ENCODE assay signal across 12 cellular contexts in the genomic region with DNA sequence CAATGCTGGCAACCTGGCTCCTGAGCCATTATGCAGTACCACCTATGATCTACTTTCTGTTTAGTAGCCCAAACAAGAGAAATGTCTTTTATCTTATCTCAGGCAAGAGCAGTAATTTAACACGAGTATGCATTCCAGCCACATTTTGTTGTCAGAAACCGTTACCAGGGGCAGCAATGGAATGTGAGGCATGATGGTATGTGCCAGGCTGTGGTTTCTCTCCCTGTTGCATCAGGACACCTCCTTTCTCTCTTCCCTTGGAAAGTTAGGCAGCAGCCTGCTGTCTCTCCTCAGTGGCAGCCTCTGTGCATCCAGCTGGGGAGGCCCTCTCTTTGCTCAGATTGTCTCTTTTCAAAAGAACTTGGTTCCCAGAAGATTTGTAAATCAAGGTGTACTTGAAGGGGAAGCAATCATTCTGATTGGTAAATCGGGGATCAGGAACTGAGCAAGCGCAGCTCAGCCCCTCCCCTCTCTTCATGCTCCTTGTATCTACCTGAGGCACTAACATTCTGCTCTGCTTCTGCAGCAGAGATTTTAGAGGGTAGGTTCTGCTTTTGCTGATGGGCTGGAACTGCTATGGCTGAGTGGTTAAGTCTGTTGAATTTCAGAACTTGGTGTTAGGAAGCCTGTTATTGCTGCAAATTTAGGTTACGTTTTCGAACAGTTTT.
A peak's percentile ranks its signal among the peaks of the same experiment; 100 is the strongest.
DNase-seq lines count a peak whose midpoint lies in the region; FAIRE-seq and TF ChIP-seq lines count a peak whose summit lies in the region.
"Had no signal": no experiment of that assay in that cellular context is flagged by ENCODE, and none has a peak within 500 bp of the region (broad histone marks: within the 10 kb centered on the region; RNA-seq: fewer than 3 reads in every experiment).

No MANE protein-coding gene starts in this region.

- no peaks in the 10 kb centered on the region; the same call in 1 of the 2 replicates for H3K9me3 ChIP-seq in iPS DF 6.9 (ENCODE audit: control insufficient read depth, insufficient read depth, low read length)
- peaks cover 5 to 22% (median 12%) of the 10 kb centered on the region in 3 donors for H3K9me3 ChIP-seq in tibial artery

- FAIRE-seq in HTR-8/SVneo (lab: Jason Lieb, UNC) = peak; percentile 23

- no TSS peak for BruUV-seq in MCF 10A (replicated peaks; lab: Mats Ljungman, UMichigan)

- CTCF ChIA-PET in MCF 10A (lab: Yijun Ruan, JAX) = interaction anchor here (0.6 to 3.2 kb wide), 6 partner anchors 11 to 469 kb away, joined by 3 to 12 read pairs (median 4); no protein-coding TSS in a partner anchor

- H3K36me3 ChIP-seq in iPS DF 6.9 (ENCODE audit: control insufficient read depth, insufficient read depth, low read length) (no peaks in the 10 kb centered on the region), tibial artery (no peaks in the 10 kb centered on the region)

- no peaks in the 10 kb centered on the region for H3K36me3 Mint-ChIP-seq in MCF 10A (ENCODE audit: insufficient read depth, unreplicated experiment)
- H3K36me3 Mint-ChIP-seq: memory B cell had no signal

- H3K4me1 ChIP-seq in iPS DF 6.9 (ENCODE audit: control insufficient read depth, insufficient read depth, low read length) (no peaks in the 10 kb centered on the region), tibial artery (peaks cover 0 to 53% (median 35%) of the 10 kb centered on the region in 4 donors)

- no CpG with 5 or more reads among the region's 6 CpGs for WGBS in iPS DF 6.9 (ENCODE audit: insufficient coverage, insufficient read length)

- peak overlapping the region; percentile 45 for H3K4me3 Mint-ChIP-seq in MCF 10A (ENCODE audit: unreplicated experiment)
- H3K4me3 Mint-ChIP-seq: activated CD4-positive, alpha-beta T cell treated with anti-CD3 and anti-CD28 coated beads, Interleukin-2, amount 10 ng/mL, durations not matched to agents 24 days and 14 days; memory B cell had no signal

- POLR2A ChIA-PET in MCF 10A (lab: Yijun Ruan, JAX) = no interaction called here

- H3K27ac Mint-ChIP-seq in MCF 10A (ENCODE audit: low read depth, unreplicated experiment) = peak overlapping the region; percentile 90
- H3K27ac Mint-ChIP-seq: activated CD4-positive, alpha-beta T cell treated with anti-CD3 and anti-CD28 coated beads, Interleukin-2, amount 10 ng/mL, durations not matched to agents 24 days and 14 days; memory B cell had no signal

- TF ChIP-seq CTCF in MCF 10A (IDR thresholded peaks at IDR 0.05; ENCODE audit: unreplicated experiment) (no peak), tibial artery (IDR thresholded peaks at IDR 0.05) (no peak)

- H3K27me3 ChIP-seq in iPS DF 6.9 (ENCODE audit: control insufficient read depth, insufficient read depth, low read length) (no peaks in the 10 kb centered on the region), tibial artery (no peaks in the 10 kb centered on the region)

- peaks cover 31% of the 10 kb centered on the region for H3K4me1 Mint-ChIP-seq in MCF 10A (ENCODE audit: insufficient read depth, unreplicated experiment)
- H3K4me1 Mint-ChIP-seq: activated CD4-positive, alpha-beta T cell treated with anti-CD3 and anti-CD28 coated beads, Interleukin-2, amount 10 ng/mL, durations not matched to agents 24 days and 14 days; memory B cell had no signal

- DNase-seq in HTR-8/SVneo (ENCODE audit: insufficient read length, low spot score) (peak; percentile 68), MCF 10A (ENCODE audit: unreplicated experiment) (peak; percentile 68), iPS DF 6.9 (ENCODE audit: low read depth, low spot score) (peak; percentile 18), tibial artery (no peak), CD1c-positive myeloid dendritic cell (ENCODE audit: extremely low spot score) (no peak), DMS 273 (lab: John Stamatoyannopoulos, UW; ENCODE audit: unreplicated experiment) (no peak), NCI-H774 (lab: John Stamatoyannopoulos, UW) (no peak)
- DNase-seq in activated naive CD4-positive, alpha-beta T cell treated with anti-CD3 and anti-CD28 coated beads, Interleukin-2, amount 50 U/mL, for 16 hours = no peak
- DNase-seq: activated CD4-positive, alpha-beta T cell treated with anti-CD3 and anti-CD28 coated beads, Interleukin-2, amount 10 ng/mL, durations not matched to agents 24 days and 14 days; HCEC 1CT; NCI-H69 had no signal

- no peak overlapping the region for H3K4me3 ChIP-seq in iPS DF 6.9 (ENCODE audit: low read length)
- H3K4me3 ChIP-seq in tibial artery = no peak overlapping the region

- H3K27ac ChIP-seq in iPS DF 6.9 (ENCODE audit: low read length) (no peak overlapping the region), tibial artery (peak overlapping the region; percentile 81 to 85)

- peaks cover 23% of the 10 kb centered on the region for H3K9me3 Mint-ChIP-seq in MCF 10A (ENCODE audit: unreplicated experiment)

- intact Hi-C loops in MCF 10A (cut with micrococcal nuclease) (no loop called here), tibial artery (cut with DNase I; ENCODE audit: low total_unique reads) (loop anchor here (10.0 kb wide), 2 partner anchors 153 to 177 kb away; no protein-coding TSS in a partner anchor)

- H3K27me3 Mint-ChIP-seq in MCF 10A (ENCODE audit: insufficient read depth, unreplicated experiment) = no peaks in the 10 kb centered on the region

Comparison
In these comparisons a context has a peak if more than half of its experiments do, and no peak if none do; other contexts are left out.
1. DNase-seq: peak in HTR-8/SVneo (single experiment), MCF 10A (single experiment) and iPS DF 6.9 (single experiment); none in tibial artery (0 of 2), CD1c-positive myeloid dendritic cell (single experiment), DMS 273 (single experiment), activated naive CD4-positive, alpha-beta T cell treated with anti-CD3 and anti-CD28 coated beads, Interleukin-2, amount 50 U/mL, for 16 hours (single experiment) and NCI-H774 (single experiment).